Comparison of ENCODE assay signal across 8 cellular contexts in genomic region chr19:49679832-49680472, GRCh38. TPM values are rescaled to one million over a fixed set of nuclear protein-coding genes. Genes with fewer than 3 reads are reported as not detected.
DNase-seq lines count a peak whose midpoint lies in the region; ATAC-seq and TF ChIP-seq lines count a peak whose summit lies in the region.

No MANE protein-coding gene starts in this region.

- H3K36me3 ChIP-seq in CD4-positive, CD25-positive, alpha-beta regulatory T cell (ENCODE audit: control insufficient read depth, insufficient read depth, low read length): peaks cover 20% of the 10 kb centered on the region
- H3K36me3 ChIP-seq in neural progenitor cell: peaks cover 5% of the 10 kb centered on the region

- peaks cover 0 to 48% (median 21%) of the 10 kb centered on the region in 4 donors for H3K4me1 Mint-ChIP-seq in CD4-positive, CD25-positive, alpha-beta regulatory T cell
- H3K4me1 Mint-ChIP-seq in chondrocyte (ENCODE audit: low read depth) (peaks cover 36% of the 10 kb centered on the region), neural progenitor cell (peaks cover 28% of the 10 kb centered on the region)

- H3K27me3 ChIP-seq in CD4-positive, CD25-positive, alpha-beta regulatory T cell (ENCODE audit: control insufficient read depth, insufficient read depth, low read length): no peaks in the 10 kb centered on the region
- no peaks in the 10 kb centered on the region for H3K27me3 ChIP-seq in neural progenitor cell

- H3K4me3 ChIP-seq in CD4-positive, CD25-positive, alpha-beta regulatory T cell (ENCODE audit: low read depth, low read length): no peak overlapping the region
- H3K4me3 ChIP-seq in LNCaP clone FGC (ENCODE audit: low read depth, low read length) (peak overlapping the region; percentile 28), neural progenitor cell (peak overlapping the region; percentile 38)

- H3K36me3 Mint-ChIP-seq in CD4-positive, CD25-positive, alpha-beta regulatory T cell: no peaks in the 10 kb centered on the region
- H3K36me3 Mint-ChIP-seq in chondrocyte (ENCODE audit: low read depth): peaks cover 7% of the 10 kb centered on the region
- peaks cover 8% of the 10 kb centered on the region for H3K36me3 Mint-ChIP-seq in neural progenitor cell

- H3K9me3 Mint-ChIP-seq in CD4-positive, CD25-positive, alpha-beta regulatory T cell: no peaks in the 10 kb centered on the region
- H3K9me3 Mint-ChIP-seq in chondrocyte (ENCODE audit: low read depth) (no peaks in the 10 kb centered on the region), neural progenitor cell (no peaks in the 10 kb centered on the region)

- no peak overlapping the region for H2AFZ ChIP-seq in neural progenitor cell (replicated peaks)

- H3K27ac Mint-ChIP-seq in CD4-positive, CD25-positive, alpha-beta regulatory T cell: peak overlapping the region; percentile 47 to 65 (median 56)
- H3K27ac Mint-ChIP-seq in chondrocyte (ENCODE audit: unreplicated experiment) (no peak overlapping the region), neural progenitor cell (peak overlapping the region; percentile 90)

- DNase-seq in CD4-positive, CD25-positive, alpha-beta regulatory T cell: no peak
- DNase-seq in LNCaP clone FGC (ENCODE audit: low read depth) (no peak), chondrocyte (ENCODE audit: low spot score) (no peak), neural progenitor cell (ENCODE audit: low spot score) (peak; percentile 40), NOMO-1 treated with DMSO at 0.1 percent for 48 hours (lab: John Stamatoyannopoulos, UW; ENCODE audit: unreplicated experiment) (no peak), GF-D8 (lab: John Stamatoyannopoulos, UW) (no peak)

- no peaks in the 10 kb centered on the region for H3K9me3 ChIP-seq in CD4-positive, CD25-positive, alpha-beta regulatory T cell (ENCODE audit: control insufficient read depth in 2 of 2, low read length in 2 of 2)
- H3K9me3 ChIP-seq in neural progenitor cell (ENCODE audit: low read depth): no peaks in the 10 kb centered on the region

- TF ChIP-seq CTCF in LNCaP clone FGC (IDR thresholded peaks at IDR 0.05; ENCODE audit: control insufficient read depth, extremely low read depth, insufficient read depth) (no peak), chondrocyte (IDR thresholded peaks at IDR 0.05) (no peak), neural progenitor cell (IDR thresholded peaks at IDR 0.05) (no peak)

- H3K79me2 ChIP-seq in neural progenitor cell (ENCODE audit: low read depth): peaks cover 73% of the 10 kb centered on the region

- H3K27ac ChIP-seq in CD4-positive, CD25-positive, alpha-beta regulatory T cell (ENCODE audit: insufficient read depth, low read length, poor library complexity, severe bottlenecking): peak overlapping the region; percentile 66
- peak overlapping the region; percentile 41 for H3K27ac ChIP-seq in neural progenitor cell

- peak overlapping the region; percentile 38 for H3K9ac ChIP-seq in neural progenitor cell

- H4K20me1 ChIP-seq in neural progenitor cell (ENCODE audit: low read depth): peaks cover 66% of the 10 kb centered on the region

- H3K4me2 ChIP-seq in neural progenitor cell: peak overlapping the region; percentile 94

- ATAC-seq in CD4-positive, CD25-positive, alpha-beta regulatory T cell (ENCODE audit: low read depth in 2 of 2): no peak
- ATAC-seq in HG02870 (IDR thresholded peaks at IDR 0.05; ENCODE audit: unreplicated experiment) (no peak), HG02571 (IDR thresholded peaks at IDR 0.05; ENCODE audit: unreplicated experiment) (no peak)

- peak overlapping the region in 2 of 4 donors; percentile 19 to 54 for H3K4me3 Mint-ChIP-seq in CD4-positive, CD25-positive, alpha-beta regulatory T cell
- H3K4me3 Mint-ChIP-seq in chondrocyte (ENCODE audit: unreplicated experiment) (peak overlapping the region; percentile 22), neural progenitor cell (peak overlapping the region; percentile 81)

- H3F3A ChIP-seq in neural progenitor cell (ENCODE audit: low read depth): peaks cover 82% of the 10 kb centered on the region

- peaks cover 45% of the 10 kb centered on the region for H3K4me1 ChIP-seq in CD4-positive, CD25-positive, alpha-beta regulatory T cell (ENCODE audit: control insufficient read depth, insufficient read depth, low read length, poor library complexity, severe bottlenecking)
- H3K4me1 ChIP-seq in neural progenitor cell: peaks cover 23% of the 10 kb centered on the region

- peaks cover 5% of the 10 kb centered on the region for H3K27me3 Mint-ChIP-seq in CD4-positive, CD25-positive, alpha-beta regulatory T cell
- H3K27me3 Mint-ChIP-seq in chondrocyte (ENCODE audit: low read depth) (no peaks in the 10 kb centered on the region), neural progenitor cell (ENCODE audit: insufficient read depth, low read depth) (peaks cover 4% of the 10 kb centered on the region)

RNA-seq across cellular contexts. Expression of gene PRMT1, which starts 2.9 kb away (rescaled TPM):
- 59.2 TPM for total RNA-seq in CD4-positive, CD25-positive, alpha-beta regulatory T cell
- polyA plus RNA-seq in CD4-positive, CD25-positive, alpha-beta regulatory T cell: 100 to 1,000 TPM; 101 to 118 (median 105) TPM
- total RNA-seq in chondrocyte (97.7 to 105 TPM (median 98.0 TPM) in 3 replicates), neural progenitor cell (ENCODE audit: low replicate concordance) (480 and 755 TPM in 2 replicates)

RNA-seq across cellular contexts. Expression of gene ADM5, which starts 9.4 kb away (rescaled TPM):
- 1.7 TPM for total RNA-seq in CD4-positive, CD25-positive, alpha-beta regulatory T cell
- under 1 TPM in 2 of 4 donors, not detected in 2; 0.10 to 0.34 TPM for polyA plus RNA-seq in CD4-positive, CD25-positive, alpha-beta regulatory T cell
- total RNA-seq in chondrocyte: 0.49 to 1.4 TPM (median 0.52 TPM) in 3 replicates
- 6.0 and 9.4 TPM in 2 replicates for total RNA-seq in neural progenitor cell (ENCODE audit: low replicate concordance)

RNA-seq across cellular contexts. Expression of gene CPT1C, which starts 11.0 kb away (rescaled TPM):
- 0.47 TPM for total RNA-seq in CD4-positive, CD25-positive, alpha-beta regulatory T cell
- under 1 TPM in 3 of 4 donors, not detected in 1; 0.41 to 0.84 (median 0.73) TPM for polyA plus RNA-seq in CD4-positive, CD25-positive, alpha-beta regulatory T cell
- 26.3 to 30.7 TPM (median 27.3 TPM) in 3 replicates for total RNA-seq in chondrocyte
- 51.7 and 105 TPM in 2 replicates for total RNA-seq in neural progenitor cell (ENCODE audit: low replicate concordance)

RNA-seq across cellular contexts. Expression of gene BCL2L12, which starts 14.2 kb away (rescaled TPM):
- total RNA-seq in CD4-positive, CD25-positive, alpha-beta regulatory T cell: 13.6 TPM
- 10 to 100 TPM; 13.6 to 15.3 (median 15.1) TPM for polyA plus RNA-seq in CD4-positive, CD25-positive, alpha-beta regulatory T cell
- total RNA-seq in chondrocyte (18.3 to 26.6 TPM (median 21.4 TPM) in 3 replicates), neural progenitor cell (ENCODE audit: low replicate concordance) (6.1 and 41.8 TPM in 2 replicates)

RNA-seq across cellular contexts. Expression of gene IRF3, which starts 14.3 kb away (rescaled TPM):
- total RNA-seq in CD4-positive, CD25-positive, alpha-beta regulatory T cell: 235 TPM
- polyA plus RNA-seq in CD4-positive, CD25-positive, alpha-beta regulatory T cell: 100 to 1,000 TPM in 1 of 4 donors, 10 to 100 TPM in 3; 76.4 to 104 (median 95.9) TPM
- total RNA-seq in chondrocyte: 45.8 to 75.3 TPM (median 53.0 TPM) in 3 replicates
- total RNA-seq in neural progenitor cell (ENCODE audit: low replicate concordance): 29.5 and 65.1 TPM in 2 replicates

Comparison
In these comparisons a context has a peak if more than half of its experiments do, and no peak if none do; other contexts are left out.
1. RNA of gene CPT1C, which starts 11.0 kb away (total RNA-seq): 51.7 to 105 TPM in neural progenitor cell and 26.3 to 30.7 TPM in chondrocyte; 0.47 TPM in CD4-positive, CD25-positive, alpha-beta regulatory T cell (single experiment); every median in the first group is over 10 times any median in the second.